In the genomic region with DNA sequence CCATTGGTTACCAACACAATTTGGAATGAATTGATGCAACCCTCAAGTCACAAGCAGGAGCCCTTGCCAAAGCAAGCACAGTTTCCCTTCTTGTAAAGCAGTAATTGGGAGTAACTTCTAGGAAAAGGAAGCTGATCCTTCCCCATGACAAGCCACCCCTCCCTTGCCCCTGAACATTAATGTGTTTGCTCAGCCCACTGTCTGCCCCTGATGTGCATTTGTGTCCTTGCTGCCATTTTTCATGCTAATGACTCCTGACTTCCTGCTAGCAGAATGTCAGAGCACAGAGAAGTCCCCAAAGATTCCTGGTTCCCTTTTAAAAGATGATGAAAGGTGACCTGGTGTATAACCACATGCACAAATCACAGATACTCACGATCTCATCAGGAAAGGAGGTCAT, we compare ENCODE assay signal across 25 cellular contexts. TPM values are rescaled to one million over a fixed set of nuclear protein-coding genes. Genes with fewer than 3 reads are reported as not detected.
"Had no signal": no experiment of that assay in that cellular context is flagged by ENCODE, and none has a peak within 500 bp of the region (broad histone marks: within the 10 kb centered on the region; RNA-seq: fewer than 3 reads in every experiment).

No MANE protein-coding gene starts in this region.

- H3K4me1 Mint-ChIP-seq: activated CD4-positive, alpha-beta memory T cell treated with anti-CD3 and anti-CD28 coated beads, Interleukin-2, amount 10 ng/mL, durations not matched to agents 7 days and 5 days; activated CD4-positive, alpha-beta T cell treated with anti-CD3 and anti-CD28 coated beads for 36 hours; activated naive CD8-positive, alpha-beta T cell treated with anti-CD3 and anti-CD28 coated beads for 36 hours; activated T-helper 17 cell treated with anti-CD3 and anti-CD28 coated beads, Interleukin-2, amount 50 U/mL, for 72 hours had no signal

- H3K9me3 Mint-ChIP-seq: activated naive CD4-positive, alpha-beta T cell treated with anti-CD3 and anti-CD28 coated beads for 36 hours; activated naive CD8-positive, alpha-beta T cell treated with anti-CD3 and anti-CD28 coated beads for 36 hours; activated T-helper 17 cell treated with anti-CD3 and anti-CD28 coated beads, Interleukin-2, amount 50 U/mL, for 72 hours had no signal

- H3K4me3 Mint-ChIP-seq: activated CD4-positive, alpha-beta memory T cell treated with anti-CD3 and anti-CD28 coated beads, Interleukin-2, amount 10 ng/mL, durations not matched to agents 7 days and 5 days; activated CD4-positive, alpha-beta T cell treated with anti-CD3 and anti-CD28 coated beads for 36 hours; activated naive CD4-positive, alpha-beta T cell treated with anti-CD3 and anti-CD28 coated beads for 36 hours; activated naive CD8-positive, alpha-beta T cell treated with anti-CD3 and anti-CD28 coated beads for 36 hours; activated T-helper 17 cell treated with anti-CD3 and anti-CD28 coated beads, Interleukin-2, amount 50 U/mL, for 72 hours had no signal

- ATAC-seq: activated CD4-positive, alpha-beta T cell treated with anti-CD3 and anti-CD28 coated beads for 36 hours; activated T-helper 17 cell treated with anti-CD3 and anti-CD28 coated beads, Interleukin-2, amount 50 U/mL, for 72 hours had no signal

- H3K27ac ChIP-seq: brain microvascular endothelial cell, KMS-11, VCaP had no signal

- H3K27me3 Mint-ChIP-seq: activated CD4-positive, alpha-beta memory T cell treated with anti-CD3 and anti-CD28 coated beads, Interleukin-2, amount 10 ng/mL, durations not matched to agents 7 days and 5 days; activated CD4-positive, alpha-beta T cell treated with anti-CD3 and anti-CD28 coated beads for 36 hours; activated naive CD8-positive, alpha-beta T cell treated with anti-CD3 and anti-CD28 coated beads for 36 hours; activated T-helper 17 cell treated with anti-CD3 and anti-CD28 coated beads, Interleukin-2, amount 50 U/mL, for 72 hours had no signal

- H3K4me2 ChIP-seq: KMS-11, SK-N-SH had no signal

- H3K27ac Mint-ChIP-seq: activated CD4-positive, alpha-beta memory T cell treated with anti-CD3 and anti-CD28 coated beads, Interleukin-2, amount 10 ng/mL, durations not matched to agents 7 days and 5 days; activated CD4-positive, alpha-beta T cell treated with anti-CD3 and anti-CD28 coated beads for 36 hours; activated naive CD4-positive, alpha-beta T cell treated with anti-CD3 and anti-CD28 coated beads for 36 hours; activated naive CD8-positive, alpha-beta T cell treated with anti-CD3 and anti-CD28 coated beads for 36 hours; activated T-helper 17 cell treated with anti-CD3 and anti-CD28 coated beads, Interleukin-2, amount 50 U/mL, for 72 hours had no signal

- H3K27me3 ChIP-seq: brain microvascular endothelial cell, MG63 had no signal

- DNase-seq: activated CD4-positive, alpha-beta memory T cell treated with anti-CD3 and anti-CD28 coated beads, Interleukin-2, amount 10 ng/mL, durations not matched to agents 7 days and 5 days; activated CD4-positive, alpha-beta T cell treated with anti-CD3 and anti-CD28 coated beads for 36 hours; activated CD4-positive, alpha-beta T cell treated with anti-CD3 and anti-CD28 coated beads, Interleukin-2, amount 50 U/mL, for 1 hour; activated gamma-delta T cell; activated naive CD4-positive, alpha-beta T cell treated with anti-CD3 and anti-CD28 coated beads for 36 hours; activated naive CD8-positive, alpha-beta T cell treated with anti-CD3 and anti-CD28 coated beads for 36 hours; activated T-cell treated with anti-CD3 and anti-CD28 coated beads for 4 hours; activated T-cell treated with anti-CD3 and anti-CD28 coated beads, Interleukin-2, amount 50 U/mL, for 48 hours; brain microvascular endothelial cell; MG63; MV-4-11; NCI-H1092 treated with DMSO at 0.1 percent for 48 hours; NCI-H1417 treated with DMSO at 0.1 percent for 48 hours; NCI-H187; NCI-H2081 treated with DMSO at 0.1 percent for 48 hours; NCI-H446; NCI-H526; NCI-H82; SK-N-SH; T-helper 1 cell had no signal

- H3K4me3 ChIP-seq: MG63 had no signal

- H3K36me3 Mint-ChIP-seq: activated naive CD8-positive, alpha-beta T cell treated with anti-CD3 and anti-CD28 coated beads for 36 hours had no signal

- H3K9ac ChIP-seq: KMS-11, SK-N-SH had no signal

- H3K9me3 ChIP-seq: MG63, SK-N-SH had no signal

- H3K36me3 ChIP-seq: brain microvascular endothelial cell, MG63 had no signal

RNA-seq across cellular contexts. Expression of gene WNT5A, which starts 44.2 kb away (rescaled TPM):
- total RNA-seq: activated CD4-positive, alpha-beta memory T cell treated with anti-CD3 and anti-CD28 coated beads, Interleukin-2, amount 10 ng/mL, durations not matched to agents 7 days and 5 days; activated CD4-positive, alpha-beta T cell treated with anti-CD3 and anti-CD28 coated beads for 36 hours; activated CD8-positive, alpha-beta memory T cell treated with anti-CD3 and anti-CD28 coated beads for 36 hours; activated naive CD4-positive, alpha-beta T cell treated with anti-CD3 and anti-CD28 coated beads for 36 hours; activated naive CD8-positive, alpha-beta T cell treated with anti-CD3 and anti-CD28 coated beads for 36 hours; activated T-helper 17 cell treated with anti-CD3 and anti-CD28 coated beads, Interleukin-2, amount 50 U/mL, for 72 hours; T-helper 2 cell treated with Interferon-gamma antibody and Interleukin-4, amounts not matched to agents 100 ng/mL and 5 ng/mL, for 36 hours had no signal
